18 cellular contexts compared by ENCODE assay signal in genomic region chr14:96273629-96274028, GRCh38. TPM values are rescaled to one million over a fixed set of nuclear protein-coding genes. Genes with fewer than 3 reads are reported as not detected.
A peak's percentile ranks its signal among the peaks of the same experiment; 100 is the strongest.
DNase-seq lines count a peak whose midpoint lies in the region; ATAC-seq and TF ChIP-seq lines count a peak whose summit lies in the region.
"Had no signal": no experiment of that assay in that cellular context is flagged by ENCODE, and none has a peak within 500 bp of the region (broad histone marks: within the 10 kb centered on the region; RNA-seq: fewer than 3 reads in every experiment).

No MANE protein-coding gene starts in this region.

- H3K27me3 ChIP-seq in SK-N-SH (ENCODE audit: insufficient read depth) (no peaks in the 10 kb centered on the region), osteoblast (ENCODE audit: insufficient read depth, low read length) (no peaks in the 10 kb centered on the region)

- H3K36me3 ChIP-seq in SK-N-SH (replicated peaks in 1 of 2; ENCODE audit: control insufficient read depth in 1 of 2, insufficient read depth in 2 of 2, low read length in 1 of 2) (no peaks in the 10 kb centered on the region), osteoblast (ENCODE audit: insufficient read depth, low read length) (no peaks in the 10 kb centered on the region)

- TF ChIP-seq EP300 in SK-N-SH (IDR thresholded peaks at IDR 0.05; ENCODE audit: borderline replicate concordance in 1 of 2, low read depth in 1 of 2, low read length in 1 of 2), result no peak

- no peak for TF ChIP-seq RAD21 in SK-N-SH (IDR thresholded peaks at IDR 0.05; ENCODE audit: low read length)

- H3K9ac ChIP-seq in SK-N-SH, result peak overlapping the region; percentile 3; the same call in 1 of the 2 replicates

- peaks cover 18% of the 10 kb centered on the region for H3F3A ChIP-seq in SK-N-SH (replicated peaks; ENCODE audit: insufficient read depth)

- H4K20me1 ChIP-seq in SK-N-SH (ENCODE audit: insufficient read depth) (no peaks in the 10 kb centered on the region), osteoblast (ENCODE audit: insufficient read depth, low read length) (no peaks in the 10 kb centered on the region)

- no peak for ATAC-seq in HG03025 (IDR thresholded peaks at IDR 0.05; ENCODE audit: low FRiP score, unreplicated experiment)
- ATAC-seq: Right ventricle myocardium inferior had no signal

- 88% methylated on average over 5 of the region's 5 CpGs for WGBS in SK-N-SH (ENCODE audit: low lambda C conversion rate)

- CTCF ChIA-PET in SK-N-SH (lab: Yijun Ruan, JAX), result interaction anchor here (0.6 to 18.9 kb wide), 15 partner anchors 12 to 276 kb away, joined by 3 to 920 read pairs (median 17); partner anchors contain the start of gene BDKRB2

- no peak overlapping the region for H3K4me2 ChIP-seq in SK-N-SH
- no peak overlapping the region for H3K4me2 ChIP-seq in osteoblast (ENCODE audit: insufficient read depth, low read length)

- H3K9me3 ChIP-seq in SK-N-SH (no peaks in the 10 kb centered on the region; the same call in 1 of the 2 replicates), osteoblast (ENCODE audit: low read depth, low read length) (peaks cover 11% of the 10 kb centered on the region)

- no peaks in the 10 kb centered on the region for H3K9me2 ChIP-seq in SK-N-SH

- POLR2A ChIA-PET in SK-N-SH (lab: Yijun Ruan, JAX), result interaction anchor here (1.3 to 1.5 kb wide), 3 partner anchors 12 to 183 kb away, joined by 4 to 6 read pairs (median 5); no protein-coding TSS in a partner anchor

- TF ChIP-seq CTCF in SK-N-SH (IDR thresholded peaks at IDR 0.05) (no peak), osteoblast (IDR thresholded peaks at IDR 0.05; ENCODE audit: extremely low read depth, low read depth, low read length) (no peak)

- peak overlapping the region; percentile 7 to 68; a peak in 3 of 4 replicates for H3K27ac ChIP-seq in SK-N-SH (ENCODE audit: low read depth in 2 of 2, low read length in 1 of 2)
- H3K27ac ChIP-seq in osteoblast (ENCODE audit: low read depth, low read length), result peak overlapping the region; percentile 89
- H3K27ac ChIP-seq in temporal lobe (ENCODE audit: low read depth, low read length), result peak overlapping the region; percentile 90

- H2AFZ ChIP-seq in SK-N-SH (ENCODE audit: low read depth) (peak overlapping the region; percentile 20; the same call in 1 of the 2 replicates), osteoblast (ENCODE audit: low read length) (no peak overlapping the region)

- H3K79me2 ChIP-seq in SK-N-SH (ENCODE audit: insufficient read depth) (no peaks in the 10 kb centered on the region), osteoblast (ENCODE audit: insufficient read depth, low read length) (no peaks in the 10 kb centered on the region)

- H3K4me3 ChIP-seq in SK-N-SH (ENCODE audit: low read depth in 2 of 2, low read length in 1 of 2) (no peak overlapping the region), osteoblast (ENCODE audit: insufficient read depth, low read length) (no peak overlapping the region)

- H3K4me1 ChIP-seq in SK-N-SH (ENCODE audit: control insufficient read depth in 1 of 2, insufficient read depth in 2 of 2, low read depth in 1 of 2, low read length in 1 of 2) (peaks cover 29 to 32% of the 10 kb centered on the region in 2 experiments), osteoblast (ENCODE audit: insufficient read depth, low read length) (peaks cover 41% of the 10 kb centered on the region)

- DNase-seq in SK-N-SH (no peak), globus pallidus (ENCODE audit: low spot score) (peak; percentile 11), osteoblast (ENCODE audit: insufficient read length, low spot score, missing footprints) (no peak), COR-L47 (lab: John Stamatoyannopoulos, UW) (no peak), mucosa of gallbladder (ENCODE audit: low spot score) (no peak)
- DNase-seq: DND-41; NCI-H1092 treated with DMSO at 0.1 percent for 48 hours; NCI-H146; NCI-H2107; NCI-H510A; NCI-H748 treated with DMSO at 0.1 percent for 48 hours; NK-92 treated with Interleukin-12 subunit alpha and Interleukin-12 subunit beta, amount 100 ng/mL, for 24 hours had no signal

TF ChIP-seq in SK-N-SH, 30 proteins besides CTCF, POLR2A, EP300 and RAD21:
- TF ChIP-seq USF2 (IDR thresholded peaks at IDR 0.05; ENCODE audit: borderline replicate concordance, low read depth, low read length), result no peak
- TF ChIP-seq FOXM1 (IDR thresholded peaks at IDR 0.05; ENCODE audit: low read depth), result no peak
- no peak for TF ChIP-seq RFX5 (IDR thresholded peaks at IDR 0.05; ENCODE audit: low read length)
- TF ChIP-seq YY1 (IDR thresholded peaks at IDR 0.05; ENCODE audit: low read depth), result no peak
- TF ChIP-seq NRF1 (IDR thresholded peaks at IDR 0.05; ENCODE audit: low read depth, low read length), result no peak
- no peak for TF ChIP-seq RCOR1 (IDR thresholded peaks at IDR 0.05; ENCODE audit: low read length)
- TF ChIP-seq GABPA (IDR thresholded peaks at IDR 0.05; ENCODE audit: low read depth), result no peak
- TF ChIP-seq RXRA (IDR thresholded peaks at IDR 0.05; ENCODE audit: borderline replicate concordance, low read depth), result no peak
- no peak for TF ChIP-seq GATA2 (CRISPR knock-in tag; IDR thresholded peaks at IDR 0.05)
- TF ChIP-seq, protein P1, sequence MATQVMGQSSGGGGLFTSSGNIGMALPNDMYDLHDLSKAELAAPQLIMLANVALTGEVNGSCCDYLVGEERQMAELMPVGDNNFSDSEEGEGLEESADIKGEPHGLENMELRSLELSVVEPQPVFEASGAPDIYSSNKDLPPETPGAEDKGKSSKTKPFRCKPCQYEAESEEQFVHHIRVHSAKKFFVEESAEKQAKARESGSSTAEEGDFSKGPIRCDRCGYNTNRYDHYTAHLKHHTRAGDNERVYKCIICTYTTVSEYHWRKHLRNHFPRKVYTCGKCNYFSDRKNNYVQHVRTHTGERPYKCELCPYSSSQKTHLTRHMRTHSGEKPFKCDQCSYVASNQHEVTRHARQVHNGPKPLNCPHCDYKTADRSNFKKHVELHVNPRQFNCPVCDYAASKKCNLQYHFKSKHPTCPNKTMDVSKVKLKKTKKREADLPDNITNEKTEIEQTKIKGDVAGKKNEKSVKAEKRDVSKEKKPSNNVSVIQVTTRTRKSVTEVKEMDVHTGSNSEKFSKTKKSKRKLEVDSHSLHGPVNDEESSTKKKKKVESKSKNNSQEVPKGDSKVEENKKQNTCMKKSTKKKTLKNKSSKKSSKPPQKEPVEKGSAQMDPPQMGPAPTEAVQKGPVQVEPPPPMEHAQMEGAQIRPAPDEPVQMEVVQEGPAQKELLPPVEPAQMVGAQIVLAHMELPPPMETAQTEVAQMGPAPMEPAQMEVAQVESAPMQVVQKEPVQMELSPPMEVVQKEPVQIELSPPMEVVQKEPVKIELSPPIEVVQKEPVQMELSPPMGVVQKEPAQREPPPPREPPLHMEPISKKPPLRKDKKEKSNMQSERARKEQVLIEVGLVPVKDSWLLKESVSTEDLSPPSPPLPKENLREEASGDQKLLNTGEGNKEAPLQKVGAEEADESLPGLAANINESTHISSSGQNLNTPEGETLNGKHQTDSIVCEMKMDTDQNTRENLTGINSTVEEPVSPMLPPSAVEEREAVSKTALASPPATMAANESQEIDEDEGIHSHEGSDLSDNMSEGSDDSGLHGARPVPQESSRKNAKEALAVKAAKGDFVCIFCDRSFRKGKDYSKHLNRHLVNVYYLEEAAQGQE (IDR thresholded peaks at IDR 0.05; ENCODE audit: low read depth, low read length), result no peak
- TF ChIP-seq, protein P2, sequence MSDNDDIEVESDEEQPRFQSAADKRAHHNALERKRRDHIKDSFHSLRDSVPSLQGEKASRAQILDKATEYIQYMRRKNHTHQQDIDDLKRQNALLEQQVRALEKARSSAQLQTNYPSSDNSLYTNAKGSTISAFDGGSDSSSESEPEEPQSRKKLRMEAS (IDR thresholded peaks at IDR 0.05; ENCODE audit: low read depth), result no peak
- no peak for TF ChIP-seq TAF1 (IDR thresholded peaks at IDR 0.05; ENCODE audit: borderline replicate concordance, low read depth, low read length)
- no peak for TF ChIP-seq TCF12 (IDR thresholded peaks at IDR 0.05)
- TF ChIP-seq SIN3A (IDR thresholded peaks at IDR 0.05; ENCODE audit: borderline replicate concordance, low read depth, low read length), result no peak
- no peak for TF ChIP-seq POLR2AphosphoS5 (IDR thresholded peaks at IDR 0.05; ENCODE audit: low read depth, low read length)
TF ChIP-seq in SK-N-SH: peak in this region for 0.

RNA-seq across cellular contexts. Expression of gene BDKRB1, which starts 17.6 kb away (rescaled TPM):
- polyA plus RNA-seq in SK-N-SH (2012; rRNA removed), result 14.4 and 16.9 TPM in 2 replicates
- 7.0 and 10.3 TPM in 2 replicates for polyA plus RNA-seq in SK-N-SH (2012; cell fraction: cytosol; rRNA removed)
- 16.6 and 26.9 TPM in 2 replicates for polyA plus RNA-seq in SK-N-SH (2012; cell fraction: nucleus; rRNA removed)
- total RNA-seq in osteoblast, result 0.59 and 0.72 TPM in 2 replicates
- total RNA-seq in temporal lobe, result not detected
- 4.1 TPM for total RNA-seq in mucosa of gallbladder
- total RNA-seq: G401, OCI-LY7, Right ventricle myocardium inferior had no signal
- polyA plus RNA-seq: CD14-positive monocyte had no signal

Comparison
In these comparisons a context has a peak if more than half of its experiments do, and no peak if none do; other contexts are left out.
1. H3K27ac ChIP-seq: peak in every context shown above with its lines; median percentile 90 in temporal lobe; 89 in osteoblast; 38 in SK-N-SH.